1 cellular context compared by ENCODE assay signal in genomic region chr11:66789097-66789890, GRCh38.
A peak's percentile ranks its signal among the peaks of the same experiment; 100 is the strongest.
TF ChIP-seq lines count a peak whose summit lies in the region.

No MANE protein-coding gene starts in this region.

TF ChIP-seq in HEK293, 187 proteins besides CTCF, POLR2A, EP300 and RAD21 (continued from another document):
- TF ChIP-seq PRDM2 (tag by site-specific recombination; IDR thresholded peaks at IDR 0.05; ENCODE audit: borderline replicate concordance) = no peak
- TF ChIP-seq ZSCAN23 (tag by site-specific recombination; IDR thresholded peaks at IDR 0.05) = peak; percentile 75
TF ChIP-seq in HEK293: peak in this region for 71.
